ENCODE assay signal across 11 cellular contexts in genomic region chr2:84084856-84085255, GRCh38.
"Had no signal": no experiment of that assay in that cellular context is flagged by ENCODE, and none has a peak within 500 bp of the region (broad histone marks: within the 10 kb centered on the region; RNA-seq: fewer than 3 reads in every experiment).

No MANE protein-coding gene starts in this region.

- FAIRE-seq: H1, H54 had no signal

- H3K27ac ChIP-seq: GM23248 had no signal

- H3K9me3 ChIP-seq: HAP-1 had no signal

- H2AFZ ChIP-seq: GM23248, GM23338 had no signal

- ATAC-seq: GM23338, HCT116 had no signal

- H3K4me3 ChIP-seq: GM23248, GM23338, HAP-1 had no signal

- H3K9ac ChIP-seq: GM23248 had no signal

- DNase-seq: GM23248, GOT3, H7, H9, HCEC 1CT, HFFc6 had no signal

- H3K36me3 ChIP-seq: HAP-1 had no signal

- H3K9me3 Mint-ChIP-seq: GM23338, H9 had no signal

- H3K4me2 ChIP-seq: GM23338 had no signal

- H3K27ac Mint-ChIP-seq: GM23338, H9, HFFc6 had no signal

- H3K4me3 Mint-ChIP-seq: GM23338, H9, HFFc6 had no signal
